In genomic region chr4:74444891-74445642, GRCh38 we compare ENCODE assay signal across 8 cellular contexts. TPM values are rescaled to one million over a fixed set of nuclear protein-coding genes. Genes with fewer than 3 reads are reported as not detected.
A peak's percentile ranks its signal among the peaks of the same experiment; 100 is the strongest.
DNase-seq lines count a peak whose midpoint lies in the region; ATAC-seq and TF ChIP-seq lines count a peak whose summit lies in the region.

Gene AREG, plus strand, starts transcription at chr4:74445136. Its CDS starts 210 bp downstream, at chr4:74445346.

- peak; percentile 74 for TF ChIP-seq CTCF in retinal pigment epithelial cell (conservative IDR thresholded peaks at IDR 0.05; ENCODE audit: low read depth, low read length)

- no peaks in the 10 kb centered on the region for H3K36me3 Mint-ChIP-seq in activated naive CD8-positive, alpha-beta T cell treated with anti-CD3 and anti-CD28 coated beads, Interleukin-2, amount 50 U/mL, for 24 hours (ENCODE audit: low read depth)

- peaks cover 2% of the 10 kb centered on the region for H3K9me3 Mint-ChIP-seq in activated naive CD8-positive, alpha-beta T cell treated with anti-CD3 and anti-CD28 coated beads, Interleukin-2, amount 50 U/mL, for 24 hours

- intact Hi-C loops in right cardiac atrium (cut with DNase I): loop anchor here in 1 of 4 donors (5.0 kb wide), 1 partner anchor 68 kb away; no protein-coding TSS in a partner anchor

- no peaks in the 10 kb centered on the region for H3K36me3 ChIP-seq in HUES6 (ENCODE audit: control insufficient read depth, insufficient read depth, low read length)

- H3K4me3 Mint-ChIP-seq in activated naive CD8-positive, alpha-beta T cell treated with anti-CD3 and anti-CD28 coated beads, Interleukin-2, amount 50 U/mL, for 24 hours: peak within 1 kb of the TSS; percentile 86

- ATAC-seq in GM21447 (IDR thresholded peaks at IDR 0.05; ENCODE audit: unreplicated experiment) (peak; percentile 90), right cardiac atrium (peak; percentile 94 to 96)
- peak; percentile 84 for ATAC-seq in activated naive CD8-positive, alpha-beta T cell treated with anti-CD3 and anti-CD28 coated beads, Interleukin-2, amount 50 U/mL, for 24 hours

- under 1% methylated on average over 64 of the region's 64 CpGs for WGBS in right cardiac atrium

- H3K9me3 ChIP-seq in HUES6 (ENCODE audit: control insufficient read depth, insufficient read depth, low read depth, low read length): no peaks in the 10 kb centered on the region
- no peaks in the 10 kb centered on the region for H3K9me3 ChIP-seq in right cardiac atrium (ENCODE audit: control insufficient read depth, low read length)

- peaks cover 13% of the 10 kb centered on the region for H3K4me1 Mint-ChIP-seq in activated naive CD8-positive, alpha-beta T cell treated with anti-CD3 and anti-CD28 coated beads, Interleukin-2, amount 50 U/mL, for 24 hours

- DNase-seq in DMS153 treated with DMSO at 0.1 percent for 48 hours (lab: John Stamatoyannopoulos, UW; ENCODE audit: unreplicated experiment) (peak; percentile 27), SW 1271 (lab: John Stamatoyannopoulos, UW) (peak; percentile 22 to 58), right cardiac atrium (peak; percentile 77 to 92 (median 86)), retinal pigment epithelial cell (ENCODE audit: low read depth) (no peak), A172 (ENCODE audit: low spot score) (no peak)
- DNase-seq in activated naive CD8-positive, alpha-beta T cell treated with anti-CD3 and anti-CD28 coated beads, Interleukin-2, amount 50 U/mL, for 24 hours: peak; percentile 84

- peaks cover 3% of the 10 kb centered on the region; the same call in 1 of the 2 replicates for H3K4me1 ChIP-seq in HUES6 (ENCODE audit: control insufficient read depth, insufficient read depth, low read length)
- no peaks in the 10 kb centered on the region for H3K4me1 ChIP-seq in right cardiac atrium (ENCODE audit: control insufficient read depth, insufficient read depth, low read length)

- H3K27ac ChIP-seq in HUES6 (ENCODE audit: low read depth, low read length) (no peak within 1 kb of the TSS), right cardiac atrium (ENCODE audit: low read length) (peak within 1 kb of the TSS; percentile 61)

- H3K4me3 ChIP-seq in HUES6 (ENCODE audit: low read depth, low read length) (peak within 1 kb of the TSS; percentile 70), right cardiac atrium (ENCODE audit: low read length) (peak within 1 kb of the TSS; percentile 46), retinal pigment epithelial cell (ENCODE audit: low read length) (peak within 1 kb of the TSS; percentile 67)

- H3K27me3 Mint-ChIP-seq in activated naive CD8-positive, alpha-beta T cell treated with anti-CD3 and anti-CD28 coated beads, Interleukin-2, amount 50 U/mL, for 24 hours: peaks cover 3% of the 10 kb centered on the region

- H3K27ac Mint-ChIP-seq in activated naive CD8-positive, alpha-beta T cell treated with anti-CD3 and anti-CD28 coated beads, Interleukin-2, amount 50 U/mL, for 24 hours: peak within 1 kb of the TSS; percentile 64

- peaks cover 39% of the 10 kb centered on the region for H3K27me3 ChIP-seq in HUES6 (ENCODE audit: control insufficient read depth, insufficient read depth, low read length)
- no peaks in the 10 kb centered on the region for H3K27me3 ChIP-seq in right cardiac atrium (ENCODE audit: control insufficient read depth, insufficient read depth)

- H3K9ac ChIP-seq in HUES6 (ENCODE audit: low read length): no peak within 1 kb of the TSS

RNA-seq across cellular contexts. Expression of gene AREG, which starts in this region (rescaled TPM):
- 1 to 10 TPM; 2.7 to 7.3 (median 3.7) TPM for total RNA-seq in right cardiac atrium
- 11.3 TPM for polyA plus RNA-seq in right cardiac atrium
- not detected in 2 replicates for total RNA-seq in A172 (2014; rRNA removed; shearing (Covaris generic))

Comparison
In these comparisons a context has a peak if more than half of its experiments do, and no peak if none do; other contexts are left out.
1. DNase-seq: peak in DMS153 treated with DMSO at 0.1 percent for 48 hours (single experiment), SW 1271 (2 of 2), activated naive CD8-positive, alpha-beta T cell treated with anti-CD3 and anti-CD28 coated beads, Interleukin-2, amount 50 U/mL, for 24 hours (single experiment) and right cardiac atrium (3 of 3); none in retinal pigment epithelial cell (single experiment) and A172 (single experiment).
2. Peak in every context shown above with its lines, with median percentiles within 50 percentile points of each other: ATAC-seq and H3K4me3 ChIP-seq.